8 cellular contexts compared by ENCODE assay signal in the genomic region with DNA sequence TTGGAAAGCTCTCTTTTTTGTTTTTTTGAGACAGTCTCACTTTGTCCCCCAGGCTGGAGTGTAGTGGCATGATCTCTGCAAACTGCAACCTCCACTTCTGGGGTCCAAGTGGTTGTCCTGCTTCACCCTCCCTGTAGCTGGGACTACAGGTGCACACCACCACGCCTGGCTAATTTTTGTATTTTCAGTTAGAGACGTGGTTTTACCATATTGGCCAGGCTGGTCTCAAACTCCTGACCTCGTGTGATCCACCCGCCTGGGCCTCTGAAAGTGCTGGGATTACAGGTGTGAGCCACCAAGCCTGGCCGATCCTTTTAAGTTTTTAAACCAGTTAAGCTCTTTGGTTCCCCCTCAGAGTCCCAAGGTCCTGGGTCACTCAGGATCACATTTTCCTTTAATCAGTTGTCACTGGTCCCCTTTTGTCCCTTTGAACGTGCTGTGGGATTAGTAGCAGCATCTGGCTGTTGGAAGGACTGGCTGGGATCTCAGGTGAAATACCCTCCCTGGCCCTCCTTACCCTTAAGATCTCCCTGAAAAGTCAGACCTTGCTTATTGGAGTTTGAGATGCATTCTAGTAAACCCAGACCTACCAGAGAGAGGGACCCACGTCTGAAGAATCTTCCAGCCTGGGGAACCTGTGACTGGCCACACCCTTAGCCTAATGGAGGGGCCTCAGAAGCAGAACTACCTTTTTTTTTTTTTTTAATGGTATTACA. TPM values are rescaled to one million over a fixed set of nuclear protein-coding genes. Genes with fewer than 3 reads are reported as not detected.
DNase-seq lines count a peak whose midpoint lies in the region; ATAC-seq, FAIRE-seq and TF ChIP-seq lines count a peak whose summit lies in the region.

No MANE protein-coding gene starts in this region.

- no peak for TF ChIP-seq CTCF in fibroblast of the aortic adventitia (IDR thresholded peaks at IDR 0.05; ENCODE audit: insufficient read depth, low read length)

- H3K4me3 ChIP-seq in MG63 (peak overlapping the region; percentile 87), fibroblast of the aortic adventitia (ENCODE audit: low read depth, low read length) (peak overlapping the region; percentile 99)

- ATAC-seq in GM18858 (IDR thresholded peaks at IDR 0.05; ENCODE audit: unreplicated experiment), result no peak

- DNase-seq in NCI-H2227 (lab: John Stamatoyannopoulos, UW; ENCODE audit: unreplicated experiment) (peak; percentile 85), NCI-H2227 treated with DMSO at 0.1 percent for 48 hours (lab: John Stamatoyannopoulos, UW) (no peak), H54 (ENCODE audit: insufficient read length, low spot score) (no peak), MG63 (peak; percentile 67), fibroblast of the aortic adventitia (ENCODE audit: low read depth) (no peak), pons (ENCODE audit: low spot score) (peak; percentile 91)
- DNase-seq in activated CD4-positive, alpha-beta T cell treated with anti-CD3 and anti-CD28 coated beads, Interleukin-2, amount 50 U/mL, for 48 hours, result peak; percentile 59 to 73

- H3K27me3 ChIP-seq in MG63, result no peaks in the 10 kb centered on the region; the same call in 1 of the 2 replicates

- no peak for FAIRE-seq in H54 (lab: Jason Lieb, UNC)

- TF ChIP-seq POLR2A in H54 (IDR thresholded peaks at IDR 0.05; ENCODE audit: low read depth, low read length), result peak; percentile 53; the same call in 1 of the 2 replicates

- peaks cover 53% of the 10 kb centered on the region for H3K36me3 ChIP-seq in MG63

- no peaks in the 10 kb centered on the region for H3K9me3 ChIP-seq in MG63

RNA-seq across cellular contexts. Expression of a gene that starts 8.1 kb away (rescaled TPM):
- total RNA-seq in MG63 (2014; rRNA removed; shearing (Covaris generic); ENCODE audit: low replicate concordance), result 258 and 283 TPM in 2 replicates
- total RNA-seq in fibroblast of the aortic adventitia (ENCODE audit: low replicate concordance), result 10,787 and 27,374 TPM in 2 replicates

RNA-seq across cellular contexts. Expression of a gene that starts 18.0 kb away (rescaled TPM):
- 50.1 and 56.3 TPM in 2 replicates for total RNA-seq in MG63 (2014; rRNA removed; shearing (Covaris generic); ENCODE audit: low replicate concordance)
- 32.1 and 76.8 TPM in 2 replicates for total RNA-seq in fibroblast of the aortic adventitia (ENCODE audit: low replicate concordance)

RNA-seq across cellular contexts. Expression of a gene that starts 51.2 kb away (rescaled TPM):
- total RNA-seq in MG63 (2014; rRNA removed; shearing (Covaris generic); ENCODE audit: low replicate concordance), result 109 and 124 TPM in 2 replicates
- 47.3 and 147 TPM in 2 replicates for total RNA-seq in fibroblast of the aortic adventitia (ENCODE audit: low replicate concordance)

Comparison
In these comparisons a context has a peak if more than half of its experiments do, and no peak if none do; other contexts are left out.
1. DNase-seq: peak in NCI-H2227 (single experiment), MG63 (single experiment), activated CD4-positive, alpha-beta T cell treated with anti-CD3 and anti-CD28 coated beads, Interleukin-2, amount 50 U/mL, for 48 hours (2 of 2) and pons (single experiment); none in NCI-H2227 treated with DMSO at 0.1 percent for 48 hours (single experiment), H54 (single experiment) and fibroblast of the aortic adventitia (single experiment).
2. RNA of a gene that starts 8.1 kb away (total RNA-seq): 10,787 to 27,374 TPM in fibroblast of the aortic adventitia; 258 to 283 TPM in MG63; every median in the first group is over 10 times any median in the second.